In genomic region chr4:124952601-124953000, GRCh38 we compare ENCODE assay signal across 22 cellular contexts.
A peak's percentile ranks its signal among the peaks of the same experiment; 100 is the strongest.
DNase-seq lines count a peak whose midpoint lies in the region; FAIRE-seq and TF ChIP-seq lines count a peak whose summit lies in the region.
"Had no signal": no experiment of that assay in that cellular context is flagged by ENCODE, and none has a peak within 500 bp of the region (broad histone marks: within the 10 kb centered on the region; RNA-seq: fewer than 3 reads in every experiment).

No MANE protein-coding gene starts in this region.

- H3K9me3 ChIP-seq in kidney (ENCODE audit: control insufficient read depth in 1 of 2, low read length in 2 of 2) = no peaks in the 10 kb centered on the region
- H3K9me3 ChIP-seq: SJSA1 had no signal

- no peak for TF ChIP-seq CTCF in Calu3 (IDR thresholded peaks at IDR 0.05; ENCODE audit: unreplicated experiment)
- no peak for TF ChIP-seq CTCF in brain microvascular endothelial cell (IDR thresholded peaks at IDR 0.05; ENCODE audit: low read depth, low read length, missing control alignments)
- TF ChIP-seq CTCF in osteocyte (IDR thresholded peaks at IDR 0.05) = no peak
- TF ChIP-seq CTCF in kidney (IDR thresholded peaks at IDR 0.05; ENCODE audit: borderline replicate concordance, extremely low read depth, insufficient read depth) = no peak
- TF ChIP-seq CTCF in GM10266 (IDR thresholded peaks at IDR 0.05; ENCODE audit: control insufficient read depth, insufficient read depth, low read depth, missing control alignments) = no peak

- peaks cover 40% of the 10 kb centered on the region for H3K4me1 Mint-ChIP-seq in Calu3 (ENCODE audit: low read depth, unreplicated experiment)
- peaks cover 21% of the 10 kb centered on the region for H3K4me1 Mint-ChIP-seq in osteocyte (ENCODE audit: unreplicated experiment)

- peak overlapping the region; percentile 42 for H3K27ac ChIP-seq in brain microvascular endothelial cell
- H3K27ac ChIP-seq in kidney (ENCODE audit: low read depth in 2 of 2, low read length in 2 of 2) = no peak overlapping the region
- H3K27ac ChIP-seq: HL-60, SJSA1 had no signal

- DNase-seq in Calu3 (no peak), SK-N-DZ (ENCODE audit: low spot score) (peak; percentile 85), brain microvascular endothelial cell (no peak), osteocyte (ENCODE audit: extremely low spot score, unreplicated experiment) (no peak), NCI-H748 treated with DMSO at 0.1 percent for 48 hours (lab: John Stamatoyannopoulos, UW) (no peak), kidney (no peak), GM10266 (ENCODE audit: extremely low spot score) (no peak)
- DNase-seq: AML-193; C1 segment of cervical spinal cord; CD8-positive, alpha-beta T cell; KBM-7; NCI-H1092; NCI-H1436 treated with DMSO at 0.1 percent for 48 hours; NCI-H2029 treated with DMSO at 0.1 percent for 48 hours; NCI-H2171 treated with DMSO at 0.1 percent for 48 hours; NCI-H524 treated with DMSO at 0.1 percent for 48 hours had no signal

- CTCF ChIA-PET in Calu3 (lab: Charles Lee) = interaction anchor here (1.0 kb wide), 1 partner anchor 16 kb away, joined by 3 read pairs; no protein-coding TSS in a partner anchor

- H3K9me3 Mint-ChIP-seq in Calu3 (ENCODE audit: low read depth, unreplicated experiment) (no peaks in the 10 kb centered on the region), osteocyte (ENCODE audit: unreplicated experiment) (no peaks in the 10 kb centered on the region)

- no peak for FAIRE-seq in kidney (lab: Jason Lieb, UNC)
- FAIRE-seq: G401.6, GM19239, HepG2, RCC 7860 had no signal

- H3K27me3 Mint-ChIP-seq in Calu3 (ENCODE audit: unreplicated experiment) = no peaks in the 10 kb centered on the region
- no peaks in the 10 kb centered on the region for H3K27me3 Mint-ChIP-seq in osteocyte (ENCODE audit: unreplicated experiment)

- BruUV-seq in Calu3 (replicated peaks; lab: Mats Ljungman, UMichigan) = no TSS peak

- H3K27ac Mint-ChIP-seq in Calu3 (ENCODE audit: unreplicated experiment) (peak overlapping the region; percentile 20), osteocyte (ENCODE audit: unreplicated experiment) (peak overlapping the region; percentile 20)
- H3K27ac Mint-ChIP-seq: CD8-positive, alpha-beta T cell had no signal

- H3K4me3 Mint-ChIP-seq in Calu3 (ENCODE audit: low read depth, unreplicated experiment) (no peak overlapping the region), osteocyte (ENCODE audit: unreplicated experiment) (no peak overlapping the region)
- H3K4me3 Mint-ChIP-seq: CD8-positive, alpha-beta T cell had no signal

- no peaks in the 10 kb centered on the region for H3K4me1 ChIP-seq in kidney (ENCODE audit: control insufficient read depth in 1 of 2, insufficient read depth in 1 of 2, low read depth in 1 of 2, low read length in 2 of 2)

- H3K27me3 ChIP-seq in brain microvascular endothelial cell (replicated peaks) = no peaks in the 10 kb centered on the region
- H3K27me3 ChIP-seq: SJSA1 had no signal

- H3K36me3 ChIP-seq in brain microvascular endothelial cell (replicated peaks) = no peaks in the 10 kb centered on the region
- H3K36me3 ChIP-seq in kidney (ENCODE audit: control insufficient read depth in 1 of 2, insufficient read depth in 2 of 2, low read length in 2 of 2) = no peaks in the 10 kb centered on the region
- H3K36me3 ChIP-seq: SJSA1 had no signal

- H3K4me3 ChIP-seq in brain microvascular endothelial cell (ENCODE audit: low read depth, low read length) = no peak overlapping the region
- no peak overlapping the region for H3K4me3 ChIP-seq in kidney (ENCODE audit: low read length in 2 of 2)
- H3K4me3 ChIP-seq: SJSA1 had no signal

- in situ Hi-C loops in brain microvascular endothelial cell (cut with HindIII; ENCODE audit: low pct_ligation_motif_present, low sequenced_read_pairs) = no loop called here

- intact Hi-C loops in Calu3 (cut with micrococcal nuclease; ENCODE audit: unreplicated experiment) = no loop called here
- intact Hi-C loops in kidney (cut with DNase I) = no loop called here

- no peak overlapping the region for H3K9ac ChIP-seq in kidney (ENCODE audit: low read length in 2 of 2)

- no peaks in the 10 kb centered on the region for H3K36me3 Mint-ChIP-seq in Calu3 (ENCODE audit: insufficient read depth, unreplicated experiment)
- H3K36me3 Mint-ChIP-seq in osteocyte (ENCODE audit: unreplicated experiment) = peaks cover 7% of the 10 kb centered on the region
- H3K36me3 Mint-ChIP-seq: CD8-positive, alpha-beta T cell had no signal
